ENCODE assay signal across 8 cellular contexts in the genomic region with DNA sequence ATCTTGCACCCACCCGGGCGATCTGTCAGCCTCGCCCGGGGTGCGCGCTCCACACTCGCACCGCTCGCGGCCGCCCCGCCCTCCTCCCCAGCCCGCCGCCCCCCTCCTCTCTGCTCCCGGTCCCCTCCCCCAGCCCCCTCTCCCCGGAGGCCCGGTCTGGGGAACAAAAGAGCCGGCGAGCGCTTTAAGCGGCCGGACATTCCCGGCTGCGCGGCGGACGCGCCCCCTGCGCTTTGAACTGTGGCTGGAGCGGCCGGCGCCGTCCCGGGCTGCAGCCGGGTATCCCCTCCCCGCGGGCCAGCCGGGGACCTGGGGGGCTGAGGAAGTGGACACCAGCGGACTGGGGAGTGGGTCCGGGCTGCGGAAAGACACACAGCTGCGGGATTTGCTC. TPM values are rescaled to one million over a fixed set of nuclear protein-coding genes. Genes with fewer than 3 reads are reported as not detected.
DNase-seq lines count a peak whose midpoint lies in the region; ATAC-seq and TF ChIP-seq lines count a peak whose summit lies in the region.

Gene IGDCC3, minus strand, starts transcription at position 27 of the 391 bp plus-strand sequence. CDS start 214 bp downstream, outside the sequence.

- H3K9ac ChIP-seq in fibroblast of lung (ENCODE audit: insufficient read depth, low read length), result no peak within 1 kb of the TSS
- H3K9ac ChIP-seq in neuronal stem cell (ENCODE audit: low read depth, low read length, poor library complexity), result peak within 1 kb of the TSS; percentile 98

- no peaks in the 10 kb centered on the region for H3K9me3 ChIP-seq in CD4-positive, alpha-beta memory T cell (ENCODE audit: control insufficient read depth in 1 of 2, low read length in 2 of 2)
- no peaks in the 10 kb centered on the region for H3K9me3 ChIP-seq in RWPE2 (ENCODE audit: severe bottlenecking)
- H3K9me3 ChIP-seq in fibroblast of lung (ENCODE audit: control insufficient read depth, insufficient read depth, low read depth, low read length), result no peaks in the 10 kb centered on the region
- H3K9me3 ChIP-seq in neuronal stem cell (replicated peaks in 1 of 2; ENCODE audit: control insufficient read depth in 2 of 2, insufficient read depth in 1 of 2, low read depth in 1 of 2, low read length in 2 of 2), result no peaks in the 10 kb centered on the region

- H4K20me1 ChIP-seq in fibroblast of lung (ENCODE audit: control insufficient read depth, extremely low read depth, insufficient read depth, low read length), result no peaks in the 10 kb centered on the region

- H3K4me1 ChIP-seq in CD4-positive, alpha-beta memory T cell (ENCODE audit: insufficient read depth, low read length), result peaks cover 6% of the 10 kb centered on the region
- H3K4me1 ChIP-seq in RWPE2 (ENCODE audit: insufficient read depth, poor library complexity, severe bottlenecking), result no peaks in the 10 kb centered on the region
- no peaks in the 10 kb centered on the region for H3K4me1 ChIP-seq in fibroblast of lung (ENCODE audit: control insufficient read depth, extremely low read depth, insufficient read depth, low read length)
- H3K4me1 ChIP-seq in neuronal stem cell (ENCODE audit: control insufficient read depth in 2 of 2, insufficient read depth in 1 of 2, low read depth in 1 of 2, low read length in 2 of 2), result peaks cover 23 to 32% of the 10 kb centered on the region in 2 donors

- H3K79me1 ChIP-seq in neuronal stem cell (ENCODE audit: low read depth, low read length), result no peaks in the 10 kb centered on the region

- peak within 1 kb of the TSS; percentile 81 for H2AK5ac ChIP-seq in neuronal stem cell (ENCODE audit: low read depth, low read length)

- no peaks in the 10 kb centered on the region for H3K36me3 Mint-ChIP-seq in CD4-positive, alpha-beta memory T cell

- no CpG with 5 or more reads among the region's 42 CpGs for WGBS in neuronal stem cell (ENCODE audit: extremely low coverage in 2 of 2, insufficient read length in 2 of 2, insufficient replicate concordance in 1 of 2), 2 donors

- H4K8ac ChIP-seq in neuronal stem cell (ENCODE audit: low read depth, low read length), result peak within 1 kb of the TSS; percentile 49

- intact Hi-C loops in CD4-positive, alpha-beta memory T cell (cut with micrococcal nuclease), result no loop called here

- CTCF ChIA-PET in CD4-positive, alpha-beta memory T cell (lab: Charles Lee; ENCODE audit: partially characterized antibody), result interaction anchor here (2.3 kb wide), 1 partner anchor 58 kb away, joined by 9 read pairs; no protein-coding TSS in a partner anchor
- CTCF ChIA-PET in RWPE1 (lab: Yijun Ruan, JAX), result interaction anchor here (1.1 kb wide), 1 partner anchor 32 kb away, joined by 3 read pairs; no protein-coding TSS in a partner anchor

- peaks cover 8 to 24% (median 15%) of the 10 kb centered on the region in 4 donors for H3K4me1 Mint-ChIP-seq in CD4-positive, alpha-beta memory T cell

- H3K27ac ChIP-seq in CD4-positive, alpha-beta memory T cell (ENCODE audit: low read depth, low read length), result no peak within 1 kb of the TSS
- H3K27ac ChIP-seq in RWPE2 (ENCODE audit: poor library complexity, severe bottlenecking) (no peak within 1 kb of the TSS), fibroblast of lung (ENCODE audit: insufficient read depth, low read length) (no peak within 1 kb of the TSS), neuronal stem cell (replicated peaks; ENCODE audit: low read length) (peak within 1 kb of the TSS; percentile 77), RWPE1 (no peak within 1 kb of the TSS)

- TF ChIP-seq CTCF in RWPE2 (IDR thresholded peaks at IDR 0.05; ENCODE audit: poor library complexity, severe bottlenecking), result no peak
- TF ChIP-seq CTCF in fibroblast of lung (conservative IDR thresholded peaks at IDR 0.05 in 1 of 2, IDR thresholded peaks at IDR 0.05 in 1 of 2; ENCODE audit: low read depth in 1 of 2, low read length in 2 of 2), result no peak
- no peak for TF ChIP-seq CTCF in RWPE1 (conservative IDR thresholded peaks at IDR 0.05; ENCODE audit: low read depth)

- H2BK15ac ChIP-seq in neuronal stem cell (ENCODE audit: low read length), result peak within 1 kb of the TSS; percentile 95

- H2BK5ac ChIP-seq in neuronal stem cell (ENCODE audit: low read length), result peak within 1 kb of the TSS; percentile 95

- H2AFZ ChIP-seq in fibroblast of lung (ENCODE audit: low read length), result peak within 1 kb of the TSS; percentile 16
- H2AFZ ChIP-seq in neuronal stem cell (ENCODE audit: low read length), result peak within 1 kb of the TSS; percentile 76

- no peaks in the 10 kb centered on the region for H3K79me2 ChIP-seq in fibroblast of lung (ENCODE audit: control insufficient read depth, insufficient read depth, low read length)

- H3K9me3 Mint-ChIP-seq in CD4-positive, alpha-beta memory T cell, result peaks cover 0 to 2% (median 0%) of the 10 kb centered on the region in 8 donors

- H3K14ac ChIP-seq in neuronal stem cell (ENCODE audit: low read length), result peak within 1 kb of the TSS; percentile 65

- H3K27me3 Mint-ChIP-seq in CD4-positive, alpha-beta memory T cell, result peaks cover 44 to 48% of the 10 kb centered on the region in 2 donors

- H3K4me3 ChIP-seq in CD4-positive, alpha-beta memory T cell (ENCODE audit: low read length in 2 of 2), result no peak within 1 kb of the TSS
- H3K4me3 ChIP-seq in RWPE2 (ENCODE audit: severe bottlenecking) (peak within 1 kb of the TSS; percentile 38), fibroblast of lung (replicated peaks in 1 of 4; ENCODE audit: control extremely low read depth in 1 of 4, insufficient read depth in 1 of 4, low read depth in 3 of 4, low read length in 4 of 4) (peak within 1 kb of the TSS in 3 of 4 experiments; percentile 8 to 52 (median 43)), neuronal stem cell (ENCODE audit: low read length in 2 of 2) (peak within 1 kb of the TSS; percentile 89 to 94)

- peak within 1 kb of the TSS; percentile 98 for H3K18ac ChIP-seq in neuronal stem cell (ENCODE audit: low read length)

- peak within 1 kb of the TSS; percentile 77 for H3K23ac ChIP-seq in neuronal stem cell (ENCODE audit: low read depth, low read length, poor library complexity)

- H3K27ac Mint-ChIP-seq in CD4-positive, alpha-beta memory T cell, result peak within 1 kb of the TSS in 1 of 7 donors; percentile 43

- H3K4me3 Mint-ChIP-seq in CD4-positive, alpha-beta memory T cell, result peak within 1 kb of the TSS; percentile 69 to 90 (median 80)

- no peaks in the 10 kb centered on the region for H3K36me3 ChIP-seq in CD4-positive, alpha-beta memory T cell (ENCODE audit: insufficient read depth, low read length)
- no peaks in the 10 kb centered on the region for H3K36me3 ChIP-seq in RWPE2 (ENCODE audit: low read depth)
- H3K36me3 ChIP-seq in fibroblast of lung (ENCODE audit: control insufficient read depth, insufficient read depth, low read length), result no peaks in the 10 kb centered on the region
- H3K36me3 ChIP-seq in neuronal stem cell (replicated peaks in 1 of 2; ENCODE audit: control insufficient read depth in 2 of 2, insufficient read depth in 2 of 2, low read length in 2 of 2), result peaks cover 6 to 55% of the 10 kb centered on the region in 2 donors

- peak within 1 kb of the TSS; percentile 1 for H3K4ac ChIP-seq in neuronal stem cell (ENCODE audit: low read length)

- ATAC-seq in RWPE2 (ENCODE audit: low read depth), result no peak

- peaks cover 28% of the 10 kb centered on the region for H3K27me3 ChIP-seq in CD4-positive, alpha-beta memory T cell (ENCODE audit: insufficient read depth, low read length)
- peaks cover 88% of the 10 kb centered on the region for H3K27me3 ChIP-seq in RWPE2 (ENCODE audit: insufficient read depth, poor library complexity, severe bottlenecking)
- H3K27me3 ChIP-seq in fibroblast of lung (ENCODE audit: control insufficient read depth, insufficient read depth, low read length), result peaks cover 37% of the 10 kb centered on the region
- peaks cover 0 to 12% (median 0%) of the 10 kb centered on the region in 3 experiments for H3K27me3 ChIP-seq in neuronal stem cell (ENCODE audit: control insufficient read depth in 3 of 3, insufficient read depth in 3 of 3, low read depth in 1 of 3, low read length in 3 of 3)

- H4K91ac ChIP-seq in neuronal stem cell (ENCODE audit: low read depth, low read length, poor library complexity), result no peak within 1 kb of the TSS

- POLR2A ChIA-PET in CD4-positive, alpha-beta memory T cell (lab: Charles Lee; ENCODE audit: partially characterized antibody), result no interaction called here
- POLR2A ChIA-PET in RWPE1 (lab: Yijun Ruan, JAX; ENCODE audit: low non-redundant PET), result no interaction called here

- DNase-seq in CD4-positive, alpha-beta memory T cell, result no peak
- DNase-seq in RWPE2 (ENCODE audit: low spot score) (no peak), fibroblast of lung (ENCODE audit: low read depth in 2 of 2) (peak; percentile 18 to 36), neuronal stem cell (ENCODE audit: low spot score) (peak; percentile 82), epidermal melanocyte (ENCODE audit: insufficient read length, low spot score) (no peak), RWPE1 (ENCODE audit: low spot score) (no peak), NCI-H510A (lab: John Stamatoyannopoulos, UW) (no peak)
- no peak for DNase-seq in stimulated activated CD4-positive, alpha-beta T cell treated with anti-CD3 and anti-CD28 coated beads, Interleukin-4, amount 100 ng/mL, for 4 hours

- no peak within 1 kb of the TSS for H2BK120ac ChIP-seq in neuronal stem cell (ENCODE audit: low read depth, low read length)

- peak within 1 kb of the TSS; percentile 91 for H2BK12ac ChIP-seq in neuronal stem cell (ENCODE audit: low read length)

- peak within 1 kb of the TSS; percentile 79 for H3K4me2 ChIP-seq in fibroblast of lung (ENCODE audit: extremely low read depth, insufficient read depth, low read length)
- H3K4me2 ChIP-seq in neuronal stem cell (ENCODE audit: insufficient read depth, low read length, poor library complexity, severe bottlenecking), result peak within 1 kb of the TSS; percentile 97

RNA-seq across cellular contexts. Expression of gene IGDCC3, which starts in this region (rescaled TPM):
- total RNA-seq in CD4-positive, alpha-beta memory T cell, result not detected
- not detected for polyA plus RNA-seq in CD4-positive, alpha-beta memory T cell
- total RNA-seq in fibroblast of lung, result not detected in 2 replicates
- polyA plus RNA-seq in fibroblast of lung, result 0.15 TPM in 1 of 2 replicates, not detected in the other
- 0.19 TPM in 1 of 2 replicates, not detected in the other for polyA plus RNA-seq in fibroblast of lung (2012)
- polyA minus RNA-seq in fibroblast of lung (ENCODE audit: low replicate concordance), result not detected in 2 replicates
- 69.2 TPM for polyA plus RNA-seq in neuronal stem cell (2013, experiment 1 of 2)
- 70.9 TPM for polyA plus RNA-seq in neuronal stem cell (2013, experiment 2 of 2)

Comparison
In these comparisons a context has a peak if more than half of its experiments do, and no peak if none do; other contexts are left out.
1. Peak in DNase-seq, H3K4me3 ChIP-seq and H3K4me2 ChIP-seq in fibroblast of lung; RNA of the gene not detected or under 1 TPM.
2. H3K4me3 ChIP-seq: peak in RWPE2 (single experiment) and neuronal stem cell (2 of 2); none in CD4-positive, alpha-beta memory T cell (0 of 2).